21 cellular contexts compared by ENCODE assay signal in the genomic region with DNA sequence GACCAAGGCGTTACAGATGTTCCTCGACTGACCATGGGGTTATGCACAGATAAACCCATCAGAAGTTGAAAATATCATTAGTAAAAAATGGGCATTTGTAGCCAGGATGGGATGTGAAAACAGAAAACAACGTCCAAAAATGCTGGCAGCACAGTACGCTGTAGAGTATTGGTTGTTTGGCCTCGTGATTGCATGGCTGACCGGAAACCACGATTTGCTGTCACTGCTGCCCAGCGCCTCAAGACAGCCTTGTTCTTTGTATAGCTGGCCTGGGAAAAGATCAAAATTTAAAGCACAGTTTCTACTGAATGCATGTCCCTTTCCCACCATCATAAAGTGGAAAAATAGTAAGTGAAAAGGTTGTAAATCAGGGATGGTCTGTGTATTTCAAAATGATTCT.
"Had no signal": no experiment of that assay in that cellular context is flagged by ENCODE, and none has a peak within 500 bp of the region (broad histone marks: within the 10 kb centered on the region; RNA-seq: fewer than 3 reads in every experiment).

No MANE protein-coding gene starts in this region.

- H3K4me1 Mint-ChIP-seq: activated CD4-positive, alpha-beta T cell treated with anti-CD3 and anti-CD28 coated beads, Interleukin-2, amount 10 ng/mL, durations not matched to agents 24 days and 14 days; endodermal cell; immature natural killer cell; naive thymus-derived CD8-positive, alpha-beta T cell had no signal

- H3K36me3 ChIP-seq: lower lobe of right lung had no signal

- H3K27me3 Mint-ChIP-seq: activated CD4-positive, alpha-beta T cell treated with anti-CD3 and anti-CD28 coated beads, Interleukin-2, amount 10 ng/mL, durations not matched to agents 24 days and 14 days; naive thymus-derived CD8-positive, alpha-beta T cell; progenitor cell of endocrine pancreas had no signal

- H3K9me3 ChIP-seq: lower lobe of right lung, right lobe of liver, SJCRH30, stomach, tibial artery had no signal

- H3K27ac Mint-ChIP-seq: activated CD4-positive, alpha-beta T cell treated with anti-CD3 and anti-CD28 coated beads, Interleukin-2, amount 10 ng/mL, durations not matched to agents 24 days and 14 days; activated CD8-positive, alpha-beta T cell treated with anti-CD3 and anti-CD28 coated beads, Interleukin-2, amount 10 ng/mL, durations not matched to agents 7 days and 5 days; activated T-cell treated with anti-CD3 and anti-CD28 coated beads, Interleukin-2, amount 50 U/mL, for 72 hours; endodermal cell; immature natural killer cell; naive thymus-derived CD8-positive, alpha-beta T cell; progenitor cell of endocrine pancreas had no signal

- H3K4me1 ChIP-seq: lower lobe of right lung, right lobe of liver, SJCRH30 had no signal

- H3K27me3 ChIP-seq: brain microvascular endothelial cell, dorsolateral prefrontal cortex, right lobe of liver, SJCRH30, stomach, tibial artery had no signal

- DNase-seq: activated CD4-positive, alpha-beta T cell treated with anti-CD3 and anti-CD28 coated beads, Interleukin-2, amount 10 ng/mL, durations not matched to agents 24 days and 14 days; activated CD4-positive, CD25-positive, alpha-beta regulatory T cell; activated CD8-positive, alpha-beta memory T cell treated with anti-CD3 and anti-CD28 coated beads, Interleukin-2, amount 50 U/mL, for 4 hours; activated CD8-positive, alpha-beta T cell treated with anti-CD3 and anti-CD28 coated beads, Interleukin-2, amount 10 ng/mL, durations not matched to agents 7 days and 5 days; activated naive CD4-positive, alpha-beta T cell treated with Interleukin-2 at 50 U/mL for 16 hours; activated T-cell treated with anti-CD3 and anti-CD28 coated beads, Interleukin-2, amount 50 U/mL, for 72 hours; brain microvascular endothelial cell; endodermal cell; erythroblast; glutamatergic neuron; immature natural killer cell; lower lobe of right lung; naive thymus-derived CD8-positive, alpha-beta T cell; right lobe of liver; SJCRH30; stimulated activated CD4-positive, alpha-beta T cell treated with anti-CD3 and anti-CD28 coated beads, Interleukin-1b, Interleukin-23, amount 100 ng/mL, for 48 hours; stomach; SW 1271; tibial artery had no signal

- H3K4me3 ChIP-seq: dorsolateral prefrontal cortex, lower lobe of right lung, right lobe of liver, SJCRH30, stomach, tibial artery had no signal

- H3K9me3 Mint-ChIP-seq: endodermal cell, immature natural killer cell had no signal

- H3K4me3 Mint-ChIP-seq: activated CD4-positive, alpha-beta T cell treated with anti-CD3 and anti-CD28 coated beads, Interleukin-2, amount 10 ng/mL, durations not matched to agents 24 days and 14 days; activated CD8-positive, alpha-beta T cell treated with anti-CD3 and anti-CD28 coated beads, Interleukin-2, amount 10 ng/mL, durations not matched to agents 7 days and 5 days; activated T-cell treated with anti-CD3 and anti-CD28 coated beads, Interleukin-2, amount 50 U/mL, for 72 hours; endodermal cell; immature natural killer cell; naive thymus-derived CD8-positive, alpha-beta T cell had no signal

- H3K27ac ChIP-seq: brain microvascular endothelial cell, lower lobe of right lung, right lobe of liver, SJCRH30, stomach had no signal
